In genomic region chr1:49226758-49227157, GRCh38 we compare ENCODE assay signal across 24 cellular contexts.
"Had no signal": no experiment of that assay in that cellular context is flagged by ENCODE, and none has a peak within 500 bp of the region (broad histone marks: within the 10 kb centered on the region; RNA-seq: fewer than 3 reads in every experiment).

No MANE protein-coding gene starts in this region.

- DNase-seq: central memory CD4-positive, alpha-beta T cell; dorsolateral prefrontal cortex; effector CD4-positive, alpha-beta T cell; foreskin fibroblast; heart left ventricle; left colon; left ventricle myocardium superior; mesendoderm; midbrain; naive thymus-derived CD8-positive, alpha-beta T cell; nephron progenitor cell; occipital lobe; ovary; sigmoid colon; stimulated activated CD4-positive, alpha-beta T cell treated with anti-CD3 and anti-CD28 coated beads, Interleukin-4, amount 100 ng/mL, for 4 hours; stimulated activated naive CD8-positive, alpha-beta T cell treated with anti-CD3 and anti-CD28 coated beads, Interleukin-15, Interleukin-2, amounts not matched to agents 100 U/mL and 50 U/mL, for 24 hours; substantia nigra; testis; tibial artery; upper lobe of left lung had no signal

- H3K27ac ChIP-seq: dorsolateral prefrontal cortex, gastroesophageal sphincter, heart left ventricle, hepatocyte, ovary, right atrium auricular region, sigmoid colon, testis, tibial artery, upper lobe of left lung had no signal

- H2AFZ ChIP-seq: hepatocyte had no signal

- H3K36me3 ChIP-seq: gastroesophageal sphincter, heart left ventricle, ovary, right atrium auricular region, sigmoid colon, tibial artery, upper lobe of left lung had no signal

- H3K4me1 ChIP-seq: gastroesophageal sphincter, heart left ventricle, right atrium auricular region, sigmoid colon, testis, tibial artery, upper lobe of left lung had no signal

- H3K4me3 ChIP-seq: dorsolateral prefrontal cortex, gastroesophageal sphincter, heart left ventricle, hepatocyte, lung, ovary, right atrium auricular region, sigmoid colon, testis, tibial artery, upper lobe of left lung had no signal

- H3K27me3 ChIP-seq: dorsolateral prefrontal cortex, gastroesophageal sphincter, heart left ventricle, hepatocyte, ovary, right atrium auricular region, sigmoid colon, testis, tibial artery, upper lobe of left lung had no signal

- H3K4me2 ChIP-seq: hepatocyte had no signal

- H3K9me3 ChIP-seq: gastroesophageal sphincter, heart left ventricle, ovary, right atrium auricular region, sigmoid colon, testis, tibial artery, upper lobe of left lung had no signal
